1 cellular context compared by ENCODE assay signal in the genomic region with DNA sequence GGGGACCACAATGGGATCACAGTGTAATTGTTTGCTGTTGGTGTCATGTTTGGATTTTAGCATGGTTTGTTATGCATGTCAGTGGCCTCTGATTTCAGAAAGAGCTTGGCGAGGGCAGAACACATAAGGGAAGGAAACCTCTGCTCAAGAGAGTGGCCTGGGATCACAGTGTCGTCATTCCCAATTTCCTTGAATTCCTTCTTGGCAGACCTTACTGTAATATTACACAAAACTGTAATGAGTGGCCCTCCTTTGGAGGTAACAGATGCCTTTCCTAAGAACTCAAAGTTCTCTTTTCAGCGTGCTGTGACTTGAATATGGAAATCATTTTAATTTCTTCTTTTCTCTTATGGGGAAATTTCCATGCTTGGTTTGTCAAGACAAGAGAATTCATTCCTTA.
TF ChIP-seq lines count a peak whose summit lies in the region.

No MANE protein-coding gene starts in this region.

TF ChIP-seq in GM23338, 12 proteins besides CTCF, POLR2A, EP300 and RAD21 (continued from another document):
- TF ChIP-seq, protein P1, sequence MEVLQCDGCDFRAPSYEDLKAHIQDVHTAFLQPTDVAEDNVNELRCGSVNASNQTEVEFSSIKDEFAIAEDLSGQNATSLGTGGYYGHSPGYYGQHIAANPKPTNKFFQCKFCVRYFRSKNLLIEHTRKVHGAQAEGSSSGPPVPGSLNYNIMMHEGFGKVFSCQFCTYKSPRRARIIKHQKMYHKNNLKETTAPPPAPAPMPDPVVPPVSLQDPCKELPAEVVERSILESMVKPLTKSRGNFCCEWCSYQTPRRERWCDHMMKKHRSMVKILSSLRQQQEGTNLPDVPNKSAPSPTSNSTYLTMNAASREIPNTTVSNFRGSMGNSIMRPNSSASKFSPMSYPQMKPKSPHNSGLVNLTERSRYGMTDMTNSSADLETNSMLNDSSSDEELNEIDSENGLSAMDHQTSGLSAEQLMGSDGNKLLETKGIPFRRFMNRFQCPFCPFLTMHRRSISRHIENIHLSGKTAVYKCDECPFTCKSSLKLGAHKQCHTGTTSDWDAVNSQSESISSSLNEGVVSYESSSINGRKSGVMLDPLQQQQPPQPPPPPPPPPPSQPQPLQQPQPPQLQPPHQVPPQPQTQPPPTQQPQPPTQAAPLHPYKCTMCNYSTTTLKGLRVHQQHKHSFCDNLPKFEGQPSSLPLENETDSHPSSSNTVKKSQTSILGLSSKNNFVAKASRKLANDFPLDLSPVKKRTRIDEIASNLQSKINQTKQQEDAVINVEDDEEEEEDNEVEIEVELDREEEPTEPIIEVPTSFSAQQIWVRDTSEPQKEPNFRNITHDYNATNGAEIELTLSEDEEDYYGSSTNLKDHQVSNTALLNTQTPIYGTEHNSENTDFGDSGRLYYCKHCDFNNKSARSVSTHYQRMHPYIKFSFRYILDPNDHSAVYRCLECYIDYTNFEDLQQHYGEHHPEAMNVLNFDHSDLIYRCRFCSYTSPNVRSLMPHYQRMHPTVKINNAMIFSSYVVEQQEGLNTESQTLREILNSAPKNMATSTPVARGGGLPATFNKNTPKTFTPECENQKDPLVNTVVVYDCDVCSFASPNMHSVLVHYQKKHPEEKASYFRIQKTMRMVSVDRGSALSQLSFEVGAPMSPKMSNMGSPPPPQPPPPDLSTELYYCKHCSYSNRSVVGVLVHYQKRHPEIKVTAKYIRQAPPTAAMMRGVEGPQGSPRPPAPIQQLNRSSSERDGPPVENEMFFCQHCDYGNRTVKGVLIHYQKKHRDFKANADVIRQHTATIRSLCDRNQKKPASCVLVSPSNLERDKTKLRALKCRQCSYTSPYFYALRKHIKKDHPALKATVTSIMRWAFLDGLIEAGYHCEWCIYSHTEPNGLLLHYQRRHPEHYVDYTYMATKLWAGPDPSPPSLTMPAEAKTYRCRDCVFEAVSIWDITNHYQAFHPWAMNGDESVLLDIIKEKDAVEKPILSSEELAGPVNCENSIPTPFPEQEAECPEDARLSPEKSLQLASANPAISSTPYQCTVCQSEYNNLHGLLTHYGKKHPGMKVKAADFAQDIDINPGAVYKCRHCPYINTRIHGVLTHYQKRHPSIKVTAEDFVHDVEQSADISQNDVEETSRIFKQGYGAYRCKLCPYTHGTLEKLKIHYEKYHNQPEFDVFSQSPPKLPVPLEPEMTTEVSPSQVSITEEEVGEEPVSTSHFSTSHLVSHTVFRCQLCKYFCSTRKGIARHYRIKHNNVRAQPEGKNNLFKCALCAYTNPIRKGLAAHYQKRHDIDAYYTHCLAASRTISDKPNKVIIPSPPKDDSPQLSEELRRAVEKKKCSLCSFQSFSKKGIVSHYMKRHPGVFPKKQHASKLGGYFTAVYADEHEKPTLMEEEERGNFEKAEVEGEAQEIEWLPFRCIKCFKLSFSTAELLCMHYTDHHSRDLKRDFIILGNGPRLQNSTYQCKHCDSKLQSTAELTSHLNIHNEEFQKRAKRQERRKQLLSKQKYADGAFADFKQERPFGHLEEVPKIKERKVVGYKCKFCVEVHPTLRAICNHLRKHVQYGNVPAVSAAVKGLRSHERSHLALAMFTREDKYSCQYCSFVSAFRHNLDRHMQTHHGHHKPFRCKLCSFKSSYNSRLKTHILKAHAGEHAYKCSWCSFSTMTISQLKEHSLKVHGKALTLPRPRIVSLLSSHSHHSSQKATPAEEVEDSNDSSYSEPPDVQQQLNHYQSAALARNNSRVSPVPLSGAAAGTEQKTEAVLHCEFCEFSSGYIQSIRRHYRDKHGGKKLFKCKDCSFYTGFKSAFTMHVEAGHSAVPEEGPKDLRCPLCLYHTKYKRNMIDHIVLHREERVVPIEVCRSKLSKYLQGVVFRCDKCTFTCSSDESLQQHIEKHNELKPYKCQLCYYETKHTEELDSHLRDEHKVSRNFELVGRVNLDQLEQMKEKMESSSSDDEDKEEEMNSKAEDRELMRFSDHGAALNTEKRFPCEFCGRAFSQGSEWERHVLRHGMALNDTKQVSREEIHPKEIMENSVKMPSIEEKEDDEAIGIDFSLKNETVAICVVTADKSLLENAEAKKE (CRISPR knock-in tag; IDR thresholded peaks at IDR 0.05), result no peak
- TF ChIP-seq EZH2 (IDR thresholded peaks at IDR 0.05; ENCODE audit: low read depth, unreplicated experiment) (no peak), STAT1 (IDR thresholded peaks at IDR 0.05; ENCODE audit: unreplicated experiment) (no peak), ETS1 (IDR thresholded peaks at IDR 0.05) (no peak), ZNF331 (CRISPR knock-in tag; IDR thresholded peaks at IDR 0.05; ENCODE audit: low read depth) (no peak), EZH2phosphoT487 (IDR thresholded peaks at IDR 0.05; ENCODE audit: unreplicated experiment) (no peak), REST (IDR thresholded peaks at IDR 0.05; ENCODE audit: unreplicated experiment) (no peak), CREB1 (CRISPR knock-in tag; IDR thresholded peaks at IDR 0.05; ENCODE audit: low read depth) (no peak)
